8 cellular contexts compared by ENCODE assay signal in the genomic region with DNA sequence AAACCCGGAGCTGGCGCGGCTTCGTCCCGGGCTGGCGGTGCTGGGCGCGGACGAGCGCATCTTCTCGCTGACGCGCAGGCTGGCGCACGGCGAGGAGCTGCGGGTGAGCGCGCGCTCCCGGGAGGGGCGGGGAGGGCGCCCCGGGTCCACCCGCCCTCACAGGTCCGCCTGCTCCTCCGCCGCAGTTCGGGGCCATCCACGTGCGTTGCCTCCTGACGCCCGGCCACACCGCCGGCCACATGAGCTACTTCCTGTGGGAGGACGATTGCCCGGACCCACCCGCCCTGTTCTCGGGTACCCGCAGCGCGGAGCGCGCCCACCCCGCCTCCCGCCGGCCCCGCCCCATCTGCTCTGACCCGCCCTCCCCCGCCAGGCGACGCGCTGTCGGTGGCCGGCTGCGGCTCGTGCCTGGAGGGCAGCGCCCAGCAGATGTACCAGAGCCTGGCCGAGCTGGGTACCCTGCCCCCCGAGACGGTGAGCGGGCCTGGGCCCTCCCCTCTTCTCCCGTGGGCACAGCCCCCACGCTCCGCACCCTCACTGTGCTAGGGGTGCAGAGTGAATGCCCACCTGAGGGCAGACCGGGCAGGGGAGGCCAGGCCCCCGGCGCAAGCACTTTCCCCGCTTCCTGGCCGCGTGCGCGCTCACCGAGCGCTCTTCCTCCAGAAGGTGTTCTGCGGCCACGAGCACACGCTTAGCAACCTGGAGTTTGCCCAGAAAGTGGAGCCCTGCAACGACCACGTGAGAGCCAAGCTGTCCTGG. TPM values are rescaled to one million over a fixed set of nuclear protein-coding genes. Genes with fewer than 3 reads are reported as not detected.
DNase-seq lines count a peak whose midpoint lies in the region; ATAC-seq and TF ChIP-seq lines count a peak whose summit lies in the region.

No MANE protein-coding gene starts in this region.

- H4K8ac ChIP-seq in mesendoderm (ENCODE audit: low read depth, low read length) = no peak overlapping the region

- H3K9me3 ChIP-seq in CD8-positive, alpha-beta T cell (ENCODE audit: low read length) = no peaks in the 10 kb centered on the region
- H3K9me3 ChIP-seq in stomach = no peaks in the 10 kb centered on the region

- no peak for TF ChIP-seq EP300 in stomach (IDR thresholded peaks at IDR 0.05)

- H3K4me3 Mint-ChIP-seq in CD8-positive, alpha-beta T cell = peak overlapping the region; percentile 65
- no peak overlapping the region for H3K4me3 Mint-ChIP-seq in activated CD4-positive, alpha-beta memory T cell treated with anti-CD3 and anti-CD28 coated beads, Interleukin-2, amount 10 ng/mL, durations not matched to agents 7 days and 5 days
- H3K4me3 Mint-ChIP-seq in effector memory CD8-positive, alpha-beta T cell = peak overlapping the region; percentile 57 to 80

- ATAC-seq in CD8-positive, alpha-beta T cell = peak; percentile 69
- ATAC-seq in GM21423 (IDR thresholded peaks at IDR 0.05; ENCODE audit: unreplicated experiment) = peak; percentile 39
- peak; percentile 78 for ATAC-seq in effector memory CD8-positive, alpha-beta T cell (replicated peaks)

- no peak overlapping the region for H3K4ac ChIP-seq in mesendoderm (ENCODE audit: low read depth, low read length)

- no peaks in the 10 kb centered on the region for H3K27me3 ChIP-seq in CD8-positive, alpha-beta T cell (ENCODE audit: insufficient read depth, low read length)
- H3K27me3 ChIP-seq in mesendoderm (ENCODE audit: insufficient read depth, low read length, poor library complexity) = no peaks in the 10 kb centered on the region
- peaks cover 0 to 52% (median 24%) of the 10 kb centered on the region in 3 donors for H3K27me3 ChIP-seq in stomach

- intact Hi-C loops in CD8-positive, alpha-beta T cell (cut with DNase I, micrococcal nuclease) = loop anchor here in 1 of 2 experiments (1.0 kb wide), 1 partner anchor 13 kb away; no protein-coding TSS in a partner anchor
- intact Hi-C loops in stomach (cut with DNase I; ENCODE audit: low total_unique reads) = no loop called here

- peaks cover 12% of the 10 kb centered on the region for H3K4me1 Mint-ChIP-seq in CD8-positive, alpha-beta T cell (ENCODE audit: low read depth)
- H3K4me1 Mint-ChIP-seq in activated CD4-positive, alpha-beta memory T cell treated with anti-CD3 and anti-CD28 coated beads, Interleukin-2, amount 10 ng/mL, durations not matched to agents 7 days and 5 days = peaks cover 3% of the 10 kb centered on the region
- H3K4me1 Mint-ChIP-seq in effector memory CD8-positive, alpha-beta T cell (ENCODE audit: low read depth in 2 of 2) = peaks cover 0 to 6% of the 10 kb centered on the region in 2 donors

- no peak overlapping the region for H3K18ac ChIP-seq in mesendoderm (ENCODE audit: low read length)

- no peak for TF ChIP-seq CTCF in CD8-positive, alpha-beta T cell (IDR thresholded peaks at IDR 0.05)
- TF ChIP-seq CTCF in stomach (IDR thresholded peaks at IDR 0.05) = no peak

- H3K9ac ChIP-seq in mesendoderm (ENCODE audit: low read length) = peak overlapping the region; percentile 66

- POLR2A ChIA-PET in CD8-positive, alpha-beta T cell (lab: Charles Lee) = interaction anchor here (0.8 to 4.8 kb wide), 7 partner anchors 9 to 48 kb away, joined by 3 to 53 read pairs (median 5); partner anchors contain the start of genes CIAO3 and METRN
- POLR2A ChIA-PET in activated CD4-positive, alpha-beta memory T cell treated with anti-CD3 and anti-CD28 coated beads, Interleukin-2, amount 10 ng/mL, durations not matched to agents 7 days and 5 days (lab: Charles Lee) = interaction anchor here (0.7 to 2.5 kb wide), 6 partner anchors 8 to 60 kb away, joined by 4 to 7 read pairs (median 6); partner anchors contain the start of genes CHTF18, CIAO3, RPUSD1 and WDR24

- no peak overlapping the region for H2AK5ac ChIP-seq in mesendoderm (ENCODE audit: low read length)

- H2BK5ac ChIP-seq in mesendoderm (ENCODE audit: low read length) = no peak overlapping the region

- DNase-seq in CD8-positive, alpha-beta T cell = peak in 6 of 7 experiments; percentile 42 to 78 (median 59)
- DNase-seq in NCI-H2227 treated with DMSO at 0.1 percent for 48 hours (lab: John Stamatoyannopoulos, UW) = peak; percentile 59
- peak; percentile 64 for DNase-seq in activated CD4-positive, alpha-beta memory T cell treated with anti-CD3 and anti-CD28 coated beads, Interleukin-2, amount 10 ng/mL, durations not matched to agents 7 days and 5 days
- DNase-seq in effector memory CD8-positive, alpha-beta T cell = peak; percentile 70 to 80 (median 70)
- DNase-seq in mesendoderm = peak; percentile 75
- DNase-seq in stomach = peak; percentile 69
- no peak for DNase-seq in NCI-H1694 treated with DMSO at 0.1 percent for 48 hours (lab: John Stamatoyannopoulos, UW)

- peaks cover 13% of the 10 kb centered on the region for H3K36me3 Mint-ChIP-seq in CD8-positive, alpha-beta T cell
- peaks cover 4% of the 10 kb centered on the region for H3K36me3 Mint-ChIP-seq in activated CD4-positive, alpha-beta memory T cell treated with anti-CD3 and anti-CD28 coated beads, Interleukin-2, amount 10 ng/mL, durations not matched to agents 7 days and 5 days (ENCODE audit: low read depth)
- peaks cover 35% of the 10 kb centered on the region for H3K36me3 Mint-ChIP-seq in effector memory CD8-positive, alpha-beta T cell (ENCODE audit: insufficient read depth)

- TF ChIP-seq POLR2A in stomach (IDR thresholded peaks at IDR 0.05) = no peak

- H3K4me3 ChIP-seq in CD8-positive, alpha-beta T cell (ENCODE audit: low read depth, low read length) = peak overlapping the region; percentile 33
- no peak overlapping the region for H3K4me3 ChIP-seq in mesendoderm (ENCODE audit: low read length)
- peak overlapping the region; percentile 48 to 69 (median 54) for H3K4me3 ChIP-seq in stomach

- H3K79me1 ChIP-seq in mesendoderm (ENCODE audit: low read length) = no peaks in the 10 kb centered on the region

- H3K27ac ChIP-seq in CD8-positive, alpha-beta T cell (ENCODE audit: low read depth, low read length) = no peak overlapping the region
- no peak overlapping the region for H3K27ac ChIP-seq in mesendoderm (ENCODE audit: low read depth, low read length)
- H3K27ac ChIP-seq in stomach = peak overlapping the region; percentile 11 to 62 (median 55)

- H3K23ac ChIP-seq in mesendoderm (ENCODE audit: low read length) = peak overlapping the region; percentile 66

- H2BK120ac ChIP-seq in mesendoderm (ENCODE audit: low read depth, low read length) = no peak overlapping the region

- H3K4me1 ChIP-seq in CD8-positive, alpha-beta T cell (ENCODE audit: insufficient read depth, low read length) = peaks cover 14% of the 10 kb centered on the region
- H3K4me1 ChIP-seq in mesendoderm (ENCODE audit: control insufficient read depth, low read depth, low read length) (no peaks in the 10 kb centered on the region), stomach (peaks cover 31 to 38% (median 32%) of the 10 kb centered on the region in 4 donors)

- WGBS in mesendoderm (ENCODE audit: extremely low coverage, insufficient coverage, low lambda C conversion rate) = no CpG with 5 or more reads among the region's 80 CpGs
- WGBS in stomach, 5 donors = 0 to 2% (median 1%) methylated on average over 10 to 79 of the region's 80 CpGs

- no peak overlapping the region for H3K27ac Mint-ChIP-seq in CD8-positive, alpha-beta T cell
- H3K27ac Mint-ChIP-seq in activated CD4-positive, alpha-beta memory T cell treated with anti-CD3 and anti-CD28 coated beads, Interleukin-2, amount 10 ng/mL, durations not matched to agents 7 days and 5 days = no peak overlapping the region
- H3K27ac Mint-ChIP-seq in effector memory CD8-positive, alpha-beta T cell = no peak overlapping the region

- no peaks in the 10 kb centered on the region for H3K79me2 ChIP-seq in mesendoderm (ENCODE audit: control insufficient read depth, insufficient read depth, low read length)

- H3K36me3 ChIP-seq in CD8-positive, alpha-beta T cell (ENCODE audit: insufficient read depth, low read length) = peaks cover 5% of the 10 kb centered on the region
- H3K36me3 ChIP-seq in mesendoderm (ENCODE audit: control insufficient read depth, insufficient read depth, low read length) (peaks cover 1% of the 10 kb centered on the region), stomach (peaks cover 7 to 38% (median 30%) of the 10 kb centered on the region in 4 donors)

- no peaks in the 10 kb centered on the region for H3K27me3 Mint-ChIP-seq in CD8-positive, alpha-beta T cell (ENCODE audit: low read depth)
- no peaks in the 10 kb centered on the region for H3K27me3 Mint-ChIP-seq in activated CD4-positive, alpha-beta memory T cell treated with anti-CD3 and anti-CD28 coated beads, Interleukin-2, amount 10 ng/mL, durations not matched to agents 7 days and 5 days
- no peaks in the 10 kb centered on the region for H3K27me3 Mint-ChIP-seq in effector memory CD8-positive, alpha-beta T cell

- H3K9me3 Mint-ChIP-seq in CD8-positive, alpha-beta T cell = no peaks in the 10 kb centered on the region
- H3K9me3 Mint-ChIP-seq in activated CD4-positive, alpha-beta memory T cell treated with anti-CD3 and anti-CD28 coated beads, Interleukin-2, amount 10 ng/mL, durations not matched to agents 7 days and 5 days = no peaks in the 10 kb centered on the region
- no peaks in the 10 kb centered on the region for H3K9me3 Mint-ChIP-seq in effector memory CD8-positive, alpha-beta T cell

- no peak overlapping the region for H2BK15ac ChIP-seq in mesendoderm (replicated peaks; ENCODE audit: low read depth)

- no peak overlapping the region for H4K5ac ChIP-seq in mesendoderm (ENCODE audit: low read length)

- CTCF ChIA-PET in CD8-positive, alpha-beta T cell (lab: Charles Lee) = interaction anchor here (0.7 to 10.3 kb wide), 3 partner anchors 13 to 57 kb away, joined by 3 to 117 read pairs (median 12); partner anchors contain the start of genes CIAO3 and METRN
- CTCF ChIA-PET in activated CD4-positive, alpha-beta memory T cell treated with anti-CD3 and anti-CD28 coated beads, Interleukin-2, amount 10 ng/mL, durations not matched to agents 7 days and 5 days (lab: Charles Lee) = interaction anchor here (1.3 to 1.9 kb wide), 3 partner anchors 13 to 18 kb away, joined by 4 to 9 read pairs (median 4); partner anchors contain the start of gene CIAO3

- H3K56ac ChIP-seq in mesendoderm (ENCODE audit: low read length) = peak overlapping the region; percentile 89

- H3K4me2 ChIP-seq in mesendoderm (ENCODE audit: low read length) = peak overlapping the region; percentile 59

RNA-seq across cellular contexts. Expression of gene HAGHL, which starts 1.4 kb away (rescaled TPM):
- 10 to 100 TPM; 17.5 to 21.8 TPM for total RNA-seq in CD8-positive, alpha-beta T cell
- 1 to 10 TPM; 8.9 to 9.1 TPM for total RNA-seq in activated CD4-positive, alpha-beta memory T cell treated with anti-CD3 and anti-CD28 coated beads, Interleukin-2, amount 10 ng/mL, durations not matched to agents 7 days and 5 days
- polyA plus RNA-seq in mesendoderm (2013, experiment 1 of 2) = 1.8 TPM
- polyA plus RNA-seq in mesendoderm (2013, experiment 2 of 2) = 1.6 TPM
- total RNA-seq in stomach = 10 to 100 TPM in 1 of 5 donors, 1 to 10 TPM in 2, not detected in 2; 3.3 to 19.9 (median 4.0) TPM
- polyA plus RNA-seq in stomach = 1 to 10 TPM; 3.1 to 7.9 (median 3.7) TPM

RNA-seq across cellular contexts. Expression of gene CCDC78, which starts 2.1 kb away (rescaled TPM):
- 1 to 10 TPM; 3.6 to 5.5 TPM for total RNA-seq in CD8-positive, alpha-beta T cell
- 1 to 10 TPM; 1.9 to 2.3 TPM for total RNA-seq in activated CD4-positive, alpha-beta memory T cell treated with anti-CD3 and anti-CD28 coated beads, Interleukin-2, amount 10 ng/mL, durations not matched to agents 7 days and 5 days
- polyA plus RNA-seq in mesendoderm (2013, experiment 1 of 2) = 1.2 TPM
- polyA plus RNA-seq in mesendoderm (2013, experiment 2 of 2) = 1.1 TPM
- 10 to 100 TPM in 1 of 5 donors, 1 to 10 TPM in 1, not detected in 3; 1.3 to 14.3 TPM for total RNA-seq in stomach
- polyA plus RNA-seq in stomach = 1 to 10 TPM in 2 of 3 donors, not detected in 1; 1.3 to 1.7 TPM

RNA-seq across cellular contexts. Expression of gene ANTKMT, which starts 7.4 kb away (rescaled TPM):
- 10 to 100 TPM; 24.7 to 29.6 TPM for total RNA-seq in CD8-positive, alpha-beta T cell
- total RNA-seq in activated CD4-positive, alpha-beta memory T cell treated with anti-CD3 and anti-CD28 coated beads, Interleukin-2, amount 10 ng/mL, durations not matched to agents 7 days and 5 days = 1 to 10 TPM; 8.4 to 9.3 TPM
- 12.5 TPM for polyA plus RNA-seq in mesendoderm (2013, experiment 1 of 2)
- polyA plus RNA-seq in mesendoderm (2013, experiment 2 of 2) = 13.3 TPM
- 100 to 1,000 TPM in 1 of 5 donors, 10 to 100 TPM in 3, 1 to 10 TPM in 1; 9.7 to 602 (median 44.9) TPM for total RNA-seq in stomach
- 10 to 100 TPM; 35.9 to 65.0 (median 58.0) TPM for polyA plus RNA-seq in stomach

RNA-seq across cellular contexts. Expression of gene CIAO3, which starts 12.5 kb away (rescaled TPM):
- 10 to 100 TPM; 25.7 to 30.0 TPM for total RNA-seq in CD8-positive, alpha-beta T cell
- total RNA-seq in activated CD4-positive, alpha-beta memory T cell treated with anti-CD3 and anti-CD28 coated beads, Interleukin-2, amount 10 ng/mL, durations not matched to agents 7 days and 5 days = 10 to 100 TPM; 34.0 to 34.8 TPM
- 10.0 TPM for polyA plus RNA-seq in mesendoderm (2013, experiment 1 of 2)
- 9.5 TPM for polyA plus RNA-seq in mesendoderm (2013, experiment 2 of 2)
- total RNA-seq in stomach = 100 to 1,000 TPM in 1 of 5 donors, 10 to 100 TPM in 4; 35.4 to 145 (median 62.9) TPM
- 10 to 100 TPM; 22.8 to 37.6 (median 37.2) TPM for polyA plus RNA-seq in stomach

RNA-seq across cellular contexts. Expression of gene METRN, which starts 13.4 kb away (rescaled TPM):
- total RNA-seq in CD8-positive, alpha-beta T cell = 10 to 100 TPM in 1 of 2 experiments, 1 to 10 TPM in 1; 9.2 to 10.1 TPM
- 1 to 10 TPM; 4.4 to 6.2 TPM for total RNA-seq in activated CD4-positive, alpha-beta memory T cell treated with anti-CD3 and anti-CD28 coated beads, Interleukin-2, amount 10 ng/mL, durations not matched to agents 7 days and 5 days
- polyA plus RNA-seq in mesendoderm (2013, experiment 1 of 2) = 2.4 TPM
- 2.0 TPM for polyA plus RNA-seq in mesendoderm (2013, experiment 2 of 2)
- total RNA-seq in stomach = 10 to 100 TPM in 4 of 5 donors, 1 to 10 TPM in 1; 7.1 to 79.7 (median 20.4) TPM
- polyA plus RNA-seq in stomach = 10 to 100 TPM; 36.9 to 45.8 (median 39.4) TPM

Comparison
In these comparisons a context has a peak if more than half of its experiments do, and no peak if none do; other contexts are left out.
1. H3K27ac ChIP-seq: peak in stomach (5 of 5); none in CD8-positive, alpha-beta T cell (single experiment) and mesendoderm (single experiment).
2. Peak in every context shown above with its lines, with median percentiles within 50 percentile points of each other: ATAC-seq.